ENCODE assay signal across 8 cellular contexts in the genomic region with DNA sequence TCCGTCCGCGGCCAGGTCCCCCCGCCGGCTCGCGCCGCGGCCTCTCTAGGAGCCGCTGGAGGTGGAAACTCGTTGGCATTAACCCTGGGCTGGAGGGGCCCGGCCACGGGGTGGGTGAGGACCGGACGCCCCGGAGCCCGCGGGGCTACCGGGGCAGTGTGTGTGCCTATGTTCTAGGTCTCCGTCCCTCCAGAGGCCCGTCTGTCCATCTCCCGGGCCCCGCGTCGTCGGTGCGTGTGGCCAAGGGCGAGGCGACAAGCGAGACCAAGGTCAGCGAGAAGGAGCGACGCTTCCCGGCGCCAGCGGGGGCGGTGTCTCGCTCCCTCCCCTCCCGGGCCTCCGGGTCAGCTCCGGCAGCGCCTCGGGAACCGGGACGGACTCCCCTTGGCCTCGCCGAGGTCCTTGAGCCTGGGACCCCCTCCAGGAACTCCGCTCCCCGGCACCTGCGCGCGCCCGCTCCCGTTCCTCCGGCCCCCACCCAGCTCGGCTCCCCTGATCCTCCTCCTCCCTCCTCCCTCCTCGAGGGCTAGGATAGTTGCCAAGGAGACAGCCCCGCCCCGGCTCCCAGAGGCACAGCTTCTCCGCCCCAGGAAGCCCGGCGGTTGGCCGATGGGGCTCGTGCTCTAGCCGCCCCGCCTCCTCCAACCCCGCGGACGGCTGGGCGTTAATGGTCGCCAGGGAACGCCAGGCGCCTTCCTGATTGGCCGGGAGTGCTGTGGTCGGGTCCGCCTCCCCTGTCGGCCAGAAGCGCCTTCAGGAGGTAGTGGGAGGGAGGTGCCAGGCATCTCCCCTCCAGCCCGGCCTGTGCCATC. TPM values are rescaled to one million over a fixed set of nuclear protein-coding genes. Genes with fewer than 3 reads are reported as not detected.
DNase-seq lines count a peak whose midpoint lies in the region; ATAC-seq and TF ChIP-seq lines count a peak whose summit lies in the region.

No MANE protein-coding gene starts in this region.

- CTCF ChIA-PET in activated B cell treated with CpG ODN at 0.5 μM for 24 hours (lab: Charles Lee), result interaction anchor here (0.7 to 1.3 kb wide), 6 partner anchors 30 to 111 kb away, joined by 3 to 5 read pairs (median 4); partner anchors contain the start of genes DCTPP1 and ZNF764

- TF ChIP-seq CTCF in AG10803 (conservative IDR thresholded peaks at IDR 0.05; ENCODE audit: low read length) (peak; percentile 42), activated B cell treated with CpG ODN at 0.5 μM for 24 hours (IDR thresholded peaks at IDR 0.05) (no peak), spleen (IDR thresholded peaks at IDR 0.05 in 8 of 11, conservative IDR thresholded peaks at IDR 0.05 in 3 of 11) (peak; percentile 5 to 57 (median 24))

- H3K9me3 ChIP-seq in spleen, result no peaks in the 10 kb centered on the region

- in situ Hi-C loops in GM18951 (cut with MboI; ENCODE audit: low sequenced_read_pairs, unreplicated experiment), result no loop called here

- H3K27me3 ChIP-seq in spleen (replicated peaks in 1 of 7), result no peaks in the 10 kb centered on the region

- H3K4me3 ChIP-seq in AG10803 (ENCODE audit: low read length) (peak overlapping the region; percentile 82), spleen (peak overlapping the region; percentile 47 to 96 (median 80))

- H3K27ac ChIP-seq in caudate nucleus (ENCODE audit: low read depth, low read length) (peak overlapping the region; percentile 98), spleen (peak overlapping the region; percentile 88 to 99 (median 97))

- H3K27me3 Mint-ChIP-seq in activated B cell treated with CpG ODN at 0.5 μM for 24 hours, result no peaks in the 10 kb centered on the region

- peak; percentile 87 for ATAC-seq in HG03175 (IDR thresholded peaks at IDR 0.05; ENCODE audit: unreplicated experiment)
- ATAC-seq in activated B cell treated with CpG ODN at 0.5 μM for 24 hours (ENCODE audit: low read depth), result peak; percentile 84

- peak overlapping the region; percentile 99 for H3K27ac Mint-ChIP-seq in activated B cell treated with CpG ODN at 0.5 μM for 24 hours

- peaks cover 29% of the 10 kb centered on the region for H3K36me3 Mint-ChIP-seq in activated B cell treated with CpG ODN at 0.5 μM for 24 hours (ENCODE audit: low read depth)

- peaks cover 21% of the 10 kb centered on the region for H3K4me1 Mint-ChIP-seq in activated B cell treated with CpG ODN at 0.5 μM for 24 hours

- peaks cover 6 to 71% (median 32%) of the 10 kb centered on the region in 6 donors for H3K4me1 ChIP-seq in spleen

- TF ChIP-seq POLR2A in GM18951 (IDR thresholded peaks at IDR 0.05; ENCODE audit: extremely low read depth, insufficient read depth, insufficient read length) (peak; percentile 56), spleen (IDR thresholded peaks at IDR 0.05) (peak in 1 of 3 donors; percentile 44)

- DNase-seq in AG10803 (ENCODE audit: low read depth) (peak; percentile 96), NCI-H226 (peak; percentile 98), activated B cell treated with CpG ODN at 0.5 μM for 24 hours (peak; percentile 93), caudate nucleus (lab: John Stamatoyannopoulos, UW) (peak; percentile 76 to 99 (median 96)), iris pigment epithelial cell (ENCODE audit: low read depth) (peak; percentile 99), spleen (peak; percentile 100)

- H3K36me3 ChIP-seq in spleen, result peaks cover 0 to 37% (median 20%) of the 10 kb centered on the region in 6 donors

- H3K9me3 Mint-ChIP-seq in activated B cell treated with CpG ODN at 0.5 μM for 24 hours, result no peaks in the 10 kb centered on the region

- intact Hi-C loops in activated B cell treated with CpG ODN at 0.5 μM for 24 hours (cut with micrococcal nuclease) (loop anchor here (1.0 to 5.0 kb wide), 16 partner anchors 8 to 548 kb away; partner anchors contain the start of genes DCTPP1, FBRS, FBXL19 and PRR14), spleen (cut with DNase I; ENCODE audit: low total_unique reads) (loop anchor here (10.0 kb wide), 1 partner anchor 82 kb away; the partner anchor contains the start of gene SEPHS2)

- POLR2A ChIA-PET in activated B cell treated with CpG ODN at 0.5 μM for 24 hours (lab: Charles Lee), result interaction anchor here (0.6 to 5.6 kb wide), 46 partner anchors 9 to 547 kb away, joined by 3 to 42 read pairs (median 5); partner anchors contain the start of genes CD2BP2, CORO1A, DCTPP1 and ITGAL

- 0 to 1% (median 1%) methylated on average over 37 to 79 of the region's 79 CpGs for WGBS in spleen, 5 donors

- peak overlapping the region; percentile 89 for H3K4me3 Mint-ChIP-seq in activated B cell treated with CpG ODN at 0.5 μM for 24 hours

RNA-seq across cellular contexts. Expression of gene ZNF768, which starts 0.7 kb away (rescaled TPM):
- total RNA-seq in activated B cell treated with CpG ODN at 0.5 μM for 24 hours (29.2 and 30.7 TPM in 2 replicates), spleen (10 to 100 TPM; 17.2 to 27.3 (median 25.5) TPM)
- polyA plus RNA-seq in spleen, result 10 to 100 TPM; 17.0 to 33.1 (median 21.6) TPM

RNA-seq across cellular contexts. Expression of gene ZNF747, which starts 7.6 kb away (rescaled TPM):
- 16.3 and 21.6 TPM in 2 replicates for total RNA-seq in activated B cell treated with CpG ODN at 0.5 μM for 24 hours
- total RNA-seq in spleen, result 10 to 100 TPM in 6 of 7 donors, 1 to 10 TPM in 1; 7.7 to 16.1 (median 14.0) TPM
- 1 to 10 TPM; 5.9 to 8.3 (median 6.4) TPM for polyA plus RNA-seq in spleen

RNA-seq across cellular contexts. Expression of gene ZNF764, which starts 31.1 kb away (rescaled TPM):
- total RNA-seq in activated B cell treated with CpG ODN at 0.5 μM for 24 hours (16.1 and 19.2 TPM in 2 replicates), spleen (10 to 100 TPM; 11.6 to 18.6 (median 13.5) TPM)
- polyA plus RNA-seq in spleen, result 1 to 10 TPM; 3.4 to 7.4 (median 4.1) TPM

RNA-seq across cellular contexts. Expression of gene ZNF688, which starts 44.5 kb away (rescaled TPM):
- 13.9 and 14.7 TPM in 2 replicates for total RNA-seq in activated B cell treated with CpG ODN at 0.5 μM for 24 hours
- 10 to 100 TPM; 10.7 to 26.3 (median 19.7) TPM for total RNA-seq in spleen
- polyA plus RNA-seq in spleen, result 10 to 100 TPM; 27.5 to 43.5 (median 40.8) TPM

RNA-seq across cellular contexts. Expression of gene ITGAL, which starts 54.5 kb away (rescaled TPM):
- total RNA-seq in activated B cell treated with CpG ODN at 0.5 μM for 24 hours (216 and 240 TPM in 2 replicates), spleen (100 to 1,000 TPM; 100 to 212 (median 153) TPM)
- polyA plus RNA-seq in spleen, result 10 to 100 TPM; 26.6 to 64.4 (median 51.1) TPM

Comparison
In these comparisons a context has a peak if more than half of its experiments do, and no peak if none do; other contexts are left out.
1. Peak in every context shown above with its lines: DNase-seq, ATAC-seq, H3K4me3 ChIP-seq and H3K27ac ChIP-seq.